In the genomic region with DNA sequence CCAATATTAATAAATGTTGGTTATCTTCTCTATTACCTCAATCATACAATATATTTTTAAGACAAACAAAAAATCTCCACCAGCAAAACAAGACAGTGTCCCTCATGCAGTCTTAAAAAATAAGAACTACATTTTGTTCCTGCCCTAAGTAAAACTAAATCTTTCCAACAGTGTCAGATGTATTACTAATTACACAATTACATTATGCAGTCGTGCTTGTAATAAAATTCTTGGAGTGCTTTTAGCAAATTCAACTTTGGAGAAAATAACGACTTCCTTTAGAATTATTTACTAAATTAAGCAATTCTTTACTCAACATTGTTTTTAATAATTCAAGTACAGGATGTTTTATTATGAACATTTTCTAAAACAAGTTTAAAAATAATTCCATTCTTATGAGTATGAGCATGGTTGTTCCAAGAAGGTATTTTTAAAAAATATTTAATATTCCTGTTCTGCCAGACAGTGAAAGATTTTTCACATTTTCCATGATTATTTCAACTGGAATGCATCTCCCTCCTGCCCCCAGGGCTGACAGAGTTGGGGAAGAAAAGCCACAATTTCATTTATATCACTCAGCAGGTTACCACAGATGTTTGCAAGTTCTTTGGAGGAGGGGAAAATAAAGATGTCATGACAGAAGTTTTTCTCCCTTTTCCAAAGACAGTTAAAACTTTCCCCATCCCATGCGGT, we compare ENCODE assay signal across 13 cellular contexts.
A peak's percentile ranks its signal among the peaks of the same experiment; 100 is the strongest.
DNase-seq lines count a peak whose midpoint lies in the region; ATAC-seq and TF ChIP-seq lines count a peak whose summit lies in the region.
"Had no signal": no experiment of that assay in that cellular context is flagged by ENCODE, and none has a peak within 500 bp of the region (broad histone marks: within the 10 kb centered on the region; RNA-seq: fewer than 3 reads in every experiment).

No MANE protein-coding gene starts in this region.

- no peaks in the 10 kb centered on the region for H3K9me2 ChIP-seq in MM.1S (replicated peaks; ENCODE audit: insufficient read depth, low read length)

- TF ChIP-seq POLR2A in gastroesophageal sphincter (IDR thresholded peaks at IDR 0.05): no peak

- no peaks in the 10 kb centered on the region for H3K9me3 ChIP-seq in gastroesophageal sphincter
- H3K9me3 ChIP-seq in thoracic aorta: no peaks in the 10 kb centered on the region
- no peaks in the 10 kb centered on the region for H3K9me3 ChIP-seq in MM.1S (replicated peaks; ENCODE audit: insufficient read depth, low read length)
- H3K9me3 ChIP-seq: colonic mucosa had no signal

- H3K27ac ChIP-seq in gastroesophageal sphincter (peak overlapping the region in 3 of 4 donors; percentile 55 to 68 (median 59)), thoracic aorta (peak overlapping the region; percentile 68 to 82), MM.1S (ENCODE audit: low read length) (no peak overlapping the region)
- H3K27ac ChIP-seq: colonic mucosa, hepatocyte had no signal

- H3F3A ChIP-seq in MM.1S (ENCODE audit: insufficient read depth, low read length): no peaks in the 10 kb centered on the region

- H3K27me3 Mint-ChIP-seq in HFFc6 (ENCODE audit: insufficient read depth): no peaks in the 10 kb centered on the region

- H3K4me1 ChIP-seq in gastroesophageal sphincter: peaks cover 0 to 6% (median 4%) of the 10 kb centered on the region in 3 donors
- H3K4me1 ChIP-seq in thoracic aorta (ENCODE audit: control insufficient read depth in 1 of 2, low read depth in 2 of 2): peaks cover 23 to 58% of the 10 kb centered on the region in 2 donors
- no peaks in the 10 kb centered on the region for H3K4me1 ChIP-seq in MM.1S (ENCODE audit: low read length)
- H3K4me1 ChIP-seq: colonic mucosa had no signal

- no peak overlapping the region for H3K9ac ChIP-seq in MM.1S (ENCODE audit: low read length)

- no peaks in the 10 kb centered on the region for H3K27me3 ChIP-seq in gastroesophageal sphincter
- H3K27me3 ChIP-seq in thoracic aorta (replicated peaks; ENCODE audit: insufficient read depth): no peaks in the 10 kb centered on the region
- H3K27me3 ChIP-seq in MM.1S (replicated peaks; ENCODE audit: insufficient read depth, low read length): no peaks in the 10 kb centered on the region
- H3K27me3 ChIP-seq: colonic mucosa, hepatocyte had no signal

- 17 to 36% methylated on average over 3 of the region's 3 CpGs for WGBS in gastroesophageal sphincter (ENCODE audit: low coverage in 1 of 2), 2 donors

- no peaks in the 10 kb centered on the region for H3K36me3 ChIP-seq in gastroesophageal sphincter
- no peaks in the 10 kb centered on the region for H3K36me3 ChIP-seq in thoracic aorta
- no peaks in the 10 kb centered on the region for H3K36me3 ChIP-seq in MM.1S (replicated peaks; ENCODE audit: insufficient read depth, low read length)
- H3K36me3 ChIP-seq: colonic mucosa had no signal

- H3K36me3 Mint-ChIP-seq in HFFc6 (ENCODE audit: low read depth): no peaks in the 10 kb centered on the region

- no peak overlapping the region for H2AFZ ChIP-seq in MM.1S (ENCODE audit: low read length)
- H2AFZ ChIP-seq: hepatocyte had no signal

- H3K4me3 ChIP-seq in astrocyte of the spinal cord (ENCODE audit: low read depth, low read length): no peak overlapping the region
- no peak overlapping the region for H3K4me3 ChIP-seq in gastroesophageal sphincter
- no peak overlapping the region for H3K4me3 ChIP-seq in thoracic aorta
- H3K4me3 ChIP-seq in MM.1S (ENCODE audit: low read length): no peak overlapping the region
- H3K4me3 ChIP-seq: colonic mucosa, hepatocyte, lung had no signal

- no peak for TF ChIP-seq CTCF in HFFc6 (IDR thresholded peaks at IDR 0.05)
- no peak for TF ChIP-seq CTCF in astrocyte of the spinal cord (IDR thresholded peaks at IDR 0.05; ENCODE audit: low read depth, low read length)
- TF ChIP-seq CTCF in gastroesophageal sphincter (IDR thresholded peaks at IDR 0.05): no peak
- no peak for TF ChIP-seq CTCF in thoracic aorta (IDR thresholded peaks at IDR 0.05)
- TF ChIP-seq CTCF in MM.1S (IDR thresholded peaks at IDR 0.05; ENCODE audit: low read length): no peak

- H3K4me1 Mint-ChIP-seq in HFFc6 (ENCODE audit: low read depth): peaks cover 71% of the 10 kb centered on the region
- H3K4me1 Mint-ChIP-seq: stimulated activated naive CD8-positive, alpha-beta T cell treated with anti-CD3 and anti-CD28 coated beads, Interleukin-15, amount 100 ng/mL, for 72 hours had no signal

- in situ Hi-C loops in astrocyte of the spinal cord (cut with HindIII; ENCODE audit: low sequenced_read_pairs): no loop called here

- no peak for TF ChIP-seq EP300 in gastroesophageal sphincter (IDR thresholded peaks at IDR 0.05)

- H3K27ac Mint-ChIP-seq in HFFc6: peak overlapping the region; percentile 65
- H3K27ac Mint-ChIP-seq: stimulated activated naive CD8-positive, alpha-beta T cell treated with anti-CD3 and anti-CD28 coated beads, Interleukin-15, amount 100 ng/mL, for 72 hours had no signal

- peak; percentile 87 for ATAC-seq in gastroesophageal sphincter
- peak; percentile 44 for ATAC-seq in thoracic aorta (ENCODE audit: insufficient number of reproducible peaks, low FRiP score, low read depth)
- ATAC-seq in HG02852 (IDR thresholded peaks at IDR 0.05; ENCODE audit: unreplicated experiment): no peak
- ATAC-seq: stimulated activated naive CD8-positive, alpha-beta T cell treated with anti-CD3 and anti-CD28 coated beads, Interleukin-15, amount 100 ng/mL, for 72 hours had no signal

- H3K9me3 Mint-ChIP-seq in HFFc6: no peaks in the 10 kb centered on the region
- H3K9me3 Mint-ChIP-seq: stimulated activated naive CD8-positive, alpha-beta T cell treated with anti-CD3 and anti-CD28 coated beads, Interleukin-15, amount 100 ng/mL, for 72 hours had no signal

- no peaks in the 10 kb centered on the region for H3K79me2 ChIP-seq in MM.1S (ENCODE audit: low read length)
- H3K79me2 ChIP-seq: hepatocyte had no signal

- DNase-seq in HFFc6 (peak; percentile 89), astrocyte of the spinal cord (ENCODE audit: low read depth, low spot score) (peak; percentile 80), thoracic aorta (ENCODE audit: low spot score) (no peak), MM.1S (no peak), DMS53 treated with DMSO at 0.1 percent for 48 hours (lab: John Stamatoyannopoulos, UW; ENCODE audit: unreplicated experiment) (no peak)
- DNase-seq: colonic mucosa; NCI-H1436 treated with DMSO at 0.1 percent for 48 hours; posterior cingulate gyrus; stimulated activated naive CD8-positive, alpha-beta T cell treated with anti-CD3 and anti-CD28 coated beads, Interleukin-15, amount 100 ng/mL, for 72 hours had no signal

- no peak overlapping the region for H3K4me2 ChIP-seq in MM.1S (ENCODE audit: low read depth, low read length)
- H3K4me2 ChIP-seq: hepatocyte had no signal

- no peaks in the 10 kb centered on the region for H4K20me1 ChIP-seq in MM.1S (ENCODE audit: insufficient read depth, low read length)

- H3K4me3 Mint-ChIP-seq in HFFc6: peak overlapping the region; percentile 43
- H3K4me3 Mint-ChIP-seq: stimulated activated naive CD8-positive, alpha-beta T cell treated with anti-CD3 and anti-CD28 coated beads, Interleukin-15, amount 100 ng/mL, for 72 hours had no signal

Comparison
In these comparisons a context has a peak if more than half of its experiments do, and no peak if none do; other contexts are left out.
1. DNase-seq: peak in HFFc6 (single experiment) and astrocyte of the spinal cord (single experiment); none in thoracic aorta (single experiment), MM.1S (single experiment) and DMS53 treated with DMSO at 0.1 percent for 48 hours (single experiment).